In genomic region chrX:135522132-135522530, GRCh38 we compare ENCODE assay signal across 8 cellular contexts. TPM values are rescaled to one million over a fixed set of nuclear protein-coding genes. Genes with fewer than 3 reads are reported as not detected.
DNase-seq lines count a peak whose midpoint lies in the region; ATAC-seq and TF ChIP-seq lines count a peak whose summit lies in the region.

No MANE protein-coding gene starts in this region.

- H3K4me3 ChIP-seq in BE2C (ENCODE audit: low read depth, low read length) (peak overlapping the region; percentile 61), choroid plexus epithelial cell (ENCODE audit: low read depth, low read length) (peak overlapping the region; percentile 64)

- peak overlapping the region; percentile 84 to 99 (median 90) for H3K4me3 Mint-ChIP-seq in naive thymus-derived CD8-positive, alpha-beta T cell

- no peaks in the 10 kb centered on the region for H3K36me3 ChIP-seq in BE2C
- H3K36me3 ChIP-seq in KOPT-K1 (ENCODE audit: insufficient read depth, low read length): peaks cover 4% of the 10 kb centered on the region; the same call in 1 of the 2 replicates

- no peaks in the 10 kb centered on the region for H3K9me3 Mint-ChIP-seq in naive thymus-derived CD8-positive, alpha-beta T cell

- no peaks in the 10 kb centered on the region for H3K27me3 ChIP-seq in BE2C

- peaks cover 0 to 5% (median 5%) of the 10 kb centered on the region in 3 donors for H3K36me3 Mint-ChIP-seq in naive thymus-derived CD8-positive, alpha-beta T cell

- H3K27ac Mint-ChIP-seq in naive thymus-derived CD8-positive, alpha-beta T cell: peak overlapping the region; percentile 88 to 97 (median 95)

- peak overlapping the region; percentile 90 for H3K27ac ChIP-seq in KOPT-K1 (ENCODE audit: low read depth, low read length, poor library complexity, severe bottlenecking)

- DNase-seq in BE2C (no peak), choroid plexus epithelial cell (ENCODE audit: low read depth) (no peak), HuH-7 (ENCODE audit: low spot score) (no peak), MV-4-11 (lab: John Stamatoyannopoulos, UW) (no peak), GDM1 (lab: John Stamatoyannopoulos, UW) (no peak)
- DNase-seq in naive thymus-derived CD8-positive, alpha-beta T cell: no peak

- TF ChIP-seq CTCF in BE2C (IDR thresholded peaks at IDR 0.05; ENCODE audit: low read depth, low read length): no peak
- TF ChIP-seq CTCF in choroid plexus epithelial cell (conservative IDR thresholded peaks at IDR 0.05; ENCODE audit: low read depth, low read length): no peak

- H3K9me3 ChIP-seq in BE2C (no peaks in the 10 kb centered on the region), KOPT-K1 (ENCODE audit: insufficient read depth, low read length, poor library complexity, severe bottlenecking) (no peaks in the 10 kb centered on the region)

- H3K4me1 ChIP-seq in BE2C: no peaks in the 10 kb centered on the region

- POLR2A ChIA-PET in naive thymus-derived CD8-positive, alpha-beta T cell (lab: Charles Lee): interaction anchor here (0.6 to 2.6 kb wide), 3 partner anchors 15 to 118 kb away, joined by 4 to 14 read pairs (median 11); no protein-coding TSS in a partner anchor

- peaks cover 18 to 53% (median 46%) of the 10 kb centered on the region in 4 donors for H3K4me1 Mint-ChIP-seq in naive thymus-derived CD8-positive, alpha-beta T cell

- no peak for ATAC-seq in naive thymus-derived CD8-positive, alpha-beta T cell
- no peak for ATAC-seq in GM21737 (IDR thresholded peaks at IDR 0.05; ENCODE audit: unreplicated experiment)

- no peaks in the 10 kb centered on the region for H3K27me3 Mint-ChIP-seq in naive thymus-derived CD8-positive, alpha-beta T cell

RNA-seq across cellular contexts. Expression of gene INTS6L, which starts 1.7 kb away (rescaled TPM):
- polyA plus RNA-seq in BE2C (2012; ENCODE audit: insufficient read depth, insufficient read length, low read depth): 2.4 TPM
- 10 to 100 TPM; 38.6 to 42.3 TPM for total RNA-seq in naive thymus-derived CD8-positive, alpha-beta T cell
- polyA plus RNA-seq in naive thymus-derived CD8-positive, alpha-beta T cell: 1 to 10 TPM; 4.1 to 7.4 (median 6.5) TPM
